ENCODE assay signal across 11 cellular contexts in the genomic region with DNA sequence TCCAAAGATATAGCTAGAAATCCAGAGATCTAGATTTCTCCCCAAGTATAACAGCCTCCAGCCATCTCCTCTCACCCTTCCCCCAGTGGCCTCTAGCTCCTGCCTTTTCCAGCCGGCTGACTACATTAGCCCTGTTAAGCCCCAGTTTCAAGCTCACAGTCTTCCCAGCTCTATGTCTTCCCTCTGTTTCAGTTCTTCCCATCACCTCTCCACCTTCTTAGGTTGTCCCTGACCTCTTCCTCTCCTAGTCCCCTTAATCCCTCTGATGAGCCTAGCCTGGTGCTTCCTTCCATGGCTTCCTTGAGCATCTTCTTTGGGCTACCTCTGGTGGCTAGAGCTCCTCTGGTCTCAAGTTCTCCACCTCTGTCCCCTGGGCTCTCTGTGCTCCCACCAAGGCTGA. TPM values are rescaled to one million over a fixed set of nuclear protein-coding genes. Genes with fewer than 3 reads are reported as not detected.
A peak's percentile ranks its signal among the peaks of the same experiment; 100 is the strongest.
DNase-seq lines count a peak whose midpoint lies in the region; ATAC-seq and TF ChIP-seq lines count a peak whose summit lies in the region.
"Had no signal": no experiment of that assay in that cellular context is flagged by ENCODE, and none has a peak within 500 bp of the region (broad histone marks: within the 10 kb centered on the region; RNA-seq: fewer than 3 reads in every experiment).

No MANE protein-coding gene starts in this region.

- peaks cover 14% of the 10 kb centered on the region for H3K79me2 ChIP-seq in DND-41 (ENCODE audit: insufficient read depth, low read length)

- H3K4me1 ChIP-seq in BLaER1 = peaks cover 35% of the 10 kb centered on the region
- H3K4me1 ChIP-seq in DND-41 (ENCODE audit: insufficient read depth, low read length) = peaks cover 55% of the 10 kb centered on the region

- ATAC-seq in DND-41 (ENCODE audit: insufficient read depth, low read depth) = no peak
- ATAC-seq in HG03354 (IDR thresholded peaks at IDR 0.05; ENCODE audit: poor library complexity, severe bottlenecking, unreplicated experiment) = no peak
- no peak for ATAC-seq in HG02588 (IDR thresholded peaks at IDR 0.05; ENCODE audit: unreplicated experiment)
- ATAC-seq: sciatic nerve had no signal

- H3K36me3 ChIP-seq in BLaER1 (peaks cover 5% of the 10 kb centered on the region; the same call in 1 of the 2 replicates), DND-41 (ENCODE audit: insufficient read depth, low read length) (no peaks in the 10 kb centered on the region)
- H3K36me3 ChIP-seq: esophagus muscularis mucosa had no signal

- no peaks in the 10 kb centered on the region for H3K9me3 Mint-ChIP-seq in activated naive CD8-positive, alpha-beta T cell treated with anti-CD3 and anti-CD28 coated beads for 36 hours

- peak overlapping the region; percentile 90 for H3K4me2 ChIP-seq in BLaER1
- H3K4me2 ChIP-seq in DND-41 (ENCODE audit: insufficient read depth, low read length) = peak overlapping the region; percentile 83; the same call in 1 of the 2 replicates

- H3K4me3 ChIP-seq in BLaER1 = no peak overlapping the region
- no peak overlapping the region for H3K4me3 ChIP-seq in DND-41 (ENCODE audit: low read depth in 1 of 2, low read length in 2 of 2)

- H3K4me3 Mint-ChIP-seq in activated naive CD8-positive, alpha-beta T cell treated with anti-CD3 and anti-CD28 coated beads for 36 hours = peak overlapping the region; percentile 81

- peak overlapping the region; percentile 58 for H3K27ac ChIP-seq in BLaER1
- no peak overlapping the region for H3K27ac ChIP-seq in DND-41 (ENCODE audit: low read length)

- no peak for DNase-seq in DND-41
- no peak for DNase-seq in activated naive CD8-positive, alpha-beta T cell treated with anti-CD3 and anti-CD28 coated beads for 36 hours
- peak; percentile 16 for DNase-seq in mesenteric fat pad (ENCODE audit: low spot score)
- no peak for DNase-seq in MV-4-11 (lab: John Stamatoyannopoulos, UW)
- DNase-seq in NCI-H226 = no peak
- DNase-seq: activated effector memory CD4-positive, alpha-beta T cell treated with Interleukin-2 at 50 U/mL for 16 hours had no signal

- H4K20me1 ChIP-seq in BLaER1 (peaks cover 10% of the 10 kb centered on the region; the same call in 1 of the 2 replicates), DND-41 (ENCODE audit: insufficient read depth, low read length) (peaks cover 21% of the 10 kb centered on the region; the same call in 1 of the 2 replicates)

- no peaks in the 10 kb centered on the region for H3K27me3 ChIP-seq in BLaER1
- H3K27me3 ChIP-seq in DND-41 (ENCODE audit: insufficient read depth, low read length, poor library complexity) = no peaks in the 10 kb centered on the region
- H3K27me3 ChIP-seq: esophagus muscularis mucosa had no signal

- no peak for TF ChIP-seq CTCF in DND-41 (IDR thresholded peaks at IDR 0.05; ENCODE audit: borderline replicate concordance, extremely low read depth, low read length, poor library complexity, severe bottlenecking)

- H3K4me1 Mint-ChIP-seq in activated naive CD8-positive, alpha-beta T cell treated with anti-CD3 and anti-CD28 coated beads for 36 hours = peaks cover 48% of the 10 kb centered on the region

- peak overlapping the region; percentile 41; the same call in 1 of the 2 replicates for H3K9ac ChIP-seq in BLaER1
- H3K9ac ChIP-seq in DND-41 (ENCODE audit: low read depth, low read length) = no peak overlapping the region

- H3K9me3 ChIP-seq in BLaER1 (no peaks in the 10 kb centered on the region), DND-41 (ENCODE audit: insufficient read depth, low read length, severe bottlenecking) (no peaks in the 10 kb centered on the region)
- H3K9me3 ChIP-seq: esophagus muscularis mucosa had no signal

- H3K27ac Mint-ChIP-seq in activated naive CD8-positive, alpha-beta T cell treated with anti-CD3 and anti-CD28 coated beads for 36 hours = no peak overlapping the region

- no peaks in the 10 kb centered on the region for H3K27me3 Mint-ChIP-seq in activated naive CD8-positive, alpha-beta T cell treated with anti-CD3 and anti-CD28 coated beads for 36 hours

- H3K36me3 Mint-ChIP-seq in activated naive CD8-positive, alpha-beta T cell treated with anti-CD3 and anti-CD28 coated beads for 36 hours = no peaks in the 10 kb centered on the region

- H2AFZ ChIP-seq in DND-41 (ENCODE audit: low read depth, low read length) = no peak overlapping the region

RNA-seq across cellular contexts. Expression of gene GDF11, which starts 0.9 kb away (rescaled TPM):
- total RNA-seq in activated naive CD8-positive, alpha-beta T cell treated with anti-CD3 and anti-CD28 coated beads for 36 hours = 10 to 100 TPM; 11.9 to 12.9 TPM
- total RNA-seq in mesenteric fat pad = 5.8 TPM

RNA-seq across cellular contexts. Expression of gene CD63, which starts 13.2 kb away (rescaled TPM):
- total RNA-seq in activated naive CD8-positive, alpha-beta T cell treated with anti-CD3 and anti-CD28 coated beads for 36 hours = 100 to 1,000 TPM; 113 to 117 TPM
- total RNA-seq in mesenteric fat pad = 1,545 TPM

RNA-seq across cellular contexts. Expression of gene RDH5, which starts 21.8 kb away (rescaled TPM):
- total RNA-seq in activated naive CD8-positive, alpha-beta T cell treated with anti-CD3 and anti-CD28 coated beads for 36 hours = 1 to 10 TPM; 4.2 to 6.7 TPM
- total RNA-seq in mesenteric fat pad = 123 TPM

RNA-seq across cellular contexts. Expression of gene BLOC1S1, which starts 26.1 kb away (rescaled TPM):
- 10 to 100 TPM; 81.9 to 88.4 TPM for total RNA-seq in activated naive CD8-positive, alpha-beta T cell treated with anti-CD3 and anti-CD28 coated beads for 36 hours
- 136 TPM for total RNA-seq in mesenteric fat pad

RNA-seq across cellular contexts. Expression of gene ITGA7, which starts 34.3 kb away (rescaled TPM):
- 1 to 10 TPM; 3.3 to 3.7 TPM for total RNA-seq in activated naive CD8-positive, alpha-beta T cell treated with anti-CD3 and anti-CD28 coated beads for 36 hours
- total RNA-seq in mesenteric fat pad = 536 TPM

Comparison
In these comparisons a context has a peak if more than half of its experiments do, and no peak if none do; other contexts are left out.
1. RNA of gene CD63, which starts 13.2 kb away (total RNA-seq): 1,545 TPM in mesenteric fat pad (single experiment); 113 to 117 TPM in activated naive CD8-positive, alpha-beta T cell treated with anti-CD3 and anti-CD28 coated beads for 36 hours; every median in the first group is over 10 times any median in the second.
2. RNA of gene RDH5, which starts 21.8 kb away (total RNA-seq): 123 TPM in mesenteric fat pad (single experiment); 4.2 to 6.7 TPM in activated naive CD8-positive, alpha-beta T cell treated with anti-CD3 and anti-CD28 coated beads for 36 hours; every median in the first group is over 10 times any median in the second.